15 cellular contexts compared by ENCODE assay signal in genomic region chr15:82831894-82832600, GRCh38. TPM values are rescaled to one million over a fixed set of nuclear protein-coding genes. Genes with fewer than 3 reads are reported as not detected.
DNase-seq lines count a peak whose midpoint lies in the region; ATAC-seq and TF ChIP-seq lines count a peak whose summit lies in the region.
"Had no signal": no experiment of that assay in that cellular context is flagged by ENCODE, and none has a peak within 500 bp of the region (broad histone marks: within the 10 kb centered on the region; RNA-seq: fewer than 3 reads in every experiment).

No MANE protein-coding gene starts in this region.

- H3K9ac ChIP-seq in smooth muscle cell (ENCODE audit: low read depth): peak overlapping the region; percentile 35

- H3K4me2 ChIP-seq in smooth muscle cell: peak overlapping the region; percentile 57

- no peaks in the 10 kb centered on the region for H4K20me1 ChIP-seq in smooth muscle cell (ENCODE audit: low read depth)

- peaks cover 100% of the 10 kb centered on the region for H3K36me3 Mint-ChIP-seq in activated T-cell treated with anti-CD3 and anti-CD28 coated beads, Interleukin-2, amount 50 U/mL, for 24 hours (ENCODE audit: low read depth)
- H3K36me3 Mint-ChIP-seq in chondrocyte (ENCODE audit: low read depth): peaks cover 59% of the 10 kb centered on the region

- H3K79me2 ChIP-seq in smooth muscle cell (ENCODE audit: low read depth): no peaks in the 10 kb centered on the region

- no peaks in the 10 kb centered on the region for H3K9me3 Mint-ChIP-seq in activated T-cell treated with anti-CD3 and anti-CD28 coated beads, Interleukin-2, amount 50 U/mL, for 24 hours
- no peaks in the 10 kb centered on the region for H3K9me3 Mint-ChIP-seq in chondrocyte (ENCODE audit: low read depth)

- TF ChIP-seq POLR2A in suprapubic skin (IDR thresholded peaks at IDR 0.05): no peak

- H3K27me3 ChIP-seq in smooth muscle cell (ENCODE audit: low read depth): no peaks in the 10 kb centered on the region
- H3K27me3 ChIP-seq in suprapubic skin: no peaks in the 10 kb centered on the region
- H3K27me3 ChIP-seq: brain microvascular endothelial cell, esophagus muscularis mucosa, neutrophil had no signal

- no peak overlapping the region for H2AFZ ChIP-seq in smooth muscle cell (ENCODE audit: low read depth)

- H3K9me3 ChIP-seq in KOPT-K1 (ENCODE audit: insufficient read depth, low read length, poor library complexity, severe bottlenecking): no peaks in the 10 kb centered on the region
- H3K9me3 ChIP-seq in smooth muscle cell (replicated peaks; ENCODE audit: low read depth): no peaks in the 10 kb centered on the region
- H3K9me3 ChIP-seq in suprapubic skin: no peaks in the 10 kb centered on the region
- H3K9me3 ChIP-seq: esophagus muscularis mucosa, neutrophil had no signal

- H3F3A ChIP-seq in smooth muscle cell (ENCODE audit: low read depth): no peaks in the 10 kb centered on the region

- no peak for TF ChIP-seq EP300 in suprapubic skin (IDR thresholded peaks at IDR 0.05)

- H3K4me3 ChIP-seq in smooth muscle cell (no peak overlapping the region), suprapubic skin (no peak overlapping the region)
- H3K4me3 ChIP-seq: esophagus muscularis mucosa had no signal

- intact Hi-C loops in left ventricle myocardium superior (cut with micrococcal nuclease): no loop called here

- H3K4me1 Mint-ChIP-seq in activated T-cell treated with anti-CD3 and anti-CD28 coated beads, Interleukin-2, amount 50 U/mL, for 24 hours (ENCODE audit: low read depth): peaks cover 50% of the 10 kb centered on the region
- peaks cover 25% of the 10 kb centered on the region for H3K4me1 Mint-ChIP-seq in chondrocyte (ENCODE audit: low read depth)

- TF ChIP-seq CTCF in chondrocyte (IDR thresholded peaks at IDR 0.05) (no peak), smooth muscle cell (IDR thresholded peaks at IDR 0.05; ENCODE audit: borderline replicate concordance, insufficient read depth, poor library complexity, severe bottlenecking) (no peak), suprapubic skin (IDR thresholded peaks at IDR 0.05) (no peak)

- 95% methylated on average over 5 of the region's 5 CpGs for WGBS in smooth muscle cell (ENCODE audit: low lambda C conversion rate)
- WGBS in suprapubic skin: 91% methylated on average over 5 of the region's 5 CpGs

- H3K4me1 ChIP-seq in smooth muscle cell (ENCODE audit: low read depth): no peaks in the 10 kb centered on the region
- peaks cover 10% of the 10 kb centered on the region for H3K4me1 ChIP-seq in suprapubic skin

- H3K36me3 ChIP-seq in KOPT-K1 (ENCODE audit: insufficient read depth, low read length): peaks cover 97% of the 10 kb centered on the region
- H3K36me3 ChIP-seq in smooth muscle cell (ENCODE audit: low read depth): peaks cover 31% of the 10 kb centered on the region
- H3K36me3 ChIP-seq in suprapubic skin: peaks cover 98% of the 10 kb centered on the region

- no peaks in the 10 kb centered on the region for H3K27me3 Mint-ChIP-seq in activated T-cell treated with anti-CD3 and anti-CD28 coated beads, Interleukin-2, amount 50 U/mL, for 24 hours
- no peaks in the 10 kb centered on the region for H3K27me3 Mint-ChIP-seq in chondrocyte (ENCODE audit: low read depth)

- peak overlapping the region; percentile 92 for H3K27ac Mint-ChIP-seq in activated T-cell treated with anti-CD3 and anti-CD28 coated beads, Interleukin-2, amount 50 U/mL, for 24 hours
- peak overlapping the region; percentile 89 for H3K27ac Mint-ChIP-seq in chondrocyte (ENCODE audit: unreplicated experiment)

- H3K27ac ChIP-seq in KOPT-K1 (ENCODE audit: low read depth, low read length, poor library complexity, severe bottlenecking) (peak overlapping the region; percentile 62), smooth muscle cell (ENCODE audit: low read depth) (peak overlapping the region; percentile 91), suprapubic skin (no peak overlapping the region)
- H3K27ac ChIP-seq: esophagus muscularis mucosa, neutrophil had no signal

- H3K4me3 Mint-ChIP-seq in activated T-cell treated with anti-CD3 and anti-CD28 coated beads, Interleukin-2, amount 50 U/mL, for 24 hours: peak overlapping the region; percentile 47
- H3K4me3 Mint-ChIP-seq in chondrocyte (ENCODE audit: unreplicated experiment): no peak overlapping the region

- ATAC-seq in left ventricle myocardium superior: no peak

- DNase-seq in activated T-cell treated with anti-CD3 and anti-CD28 coated beads, Interleukin-2, amount 50 U/mL, for 24 hours: no peak
- no peak for DNase-seq in activated T-cell treated with anti-CD3 and anti-CD28 coated beads, Interleukin-2, amount 50 U/mL, for 1 hour
- DNase-seq in chondrocyte (ENCODE audit: low spot score) (no peak), smooth muscle cell (lab: John Stamatoyannopoulos, UW; ENCODE audit: unreplicated experiment) (no peak), left ventricle myocardium superior (no peak), suprapubic skin (ENCODE audit: low spot score in 2 of 2) (no peak)
- no peak for DNase-seq in activated CD4-positive, CD25-positive, alpha-beta regulatory T cell treated with anti-CD3 and anti-CD28 coated beads, Interleukin-2, amount 50 U/mL, for 72 hours
- DNase-seq: activated CD8-positive, alpha-beta memory T cell treated with anti-CD3 and anti-CD28 coated beads for 24 hours; NCI-H446 treated with DMSO at 0.1 percent for 48 hours; stimulated activated naive CD4-positive, alpha-beta T cell had no signal

RNA-seq across cellular contexts. Expression of gene WHAMM, which starts 22.6 kb away (rescaled TPM):
- total RNA-seq in chondrocyte (6.4 to 10.0 TPM (median 9.1 TPM) in 3 replicates), smooth muscle cell (2.2 and 3.6 TPM in 2 replicates), left ventricle myocardium superior (6.4 TPM), suprapubic skin (10 to 100 TPM in 3 of 4 donors, 1 to 10 TPM in 1; 8.1 to 15.9 (median 10.4) TPM)
- 4.1 and 5.1 TPM in 2 replicates for polyA plus RNA-seq in smooth muscle cell

RNA-seq across cellular contexts. Expression of gene FSD2, which starts 26.2 kb away (rescaled TPM):
- not detected in 3 replicates for total RNA-seq in chondrocyte
- total RNA-seq in smooth muscle cell: not detected in 2 replicates
- not detected in 2 replicates for polyA plus RNA-seq in smooth muscle cell
- 150 TPM for total RNA-seq in left ventricle myocardium superior
- under 1 TPM in 1 of 4 donors, not detected in 3; 0.40 TPM for total RNA-seq in suprapubic skin
- total RNA-seq: esophagus muscularis mucosa, LHCN-M2 had no signal

Comparison
In these comparisons a context has a peak if more than half of its experiments do, and no peak if none do; other contexts are left out.
1. RNA of gene FSD2, which starts 26.2 kb away (total RNA-seq): 150 TPM in left ventricle myocardium superior (single experiment); 0.40 TPM in suprapubic skin, not detected in chondrocyte and not detected in smooth muscle cell; every median in the first group is over 100 times any median in the second.